ENCODE assay signal across 13 cellular contexts in genomic region chr12:114691810-114692557, GRCh38. TPM values are rescaled to one million over a fixed set of nuclear protein-coding genes. Genes with fewer than 3 reads are reported as not detected.
DNase-seq lines count a peak whose midpoint lies in the region; ATAC-seq and TF ChIP-seq lines count a peak whose summit lies in the region.
"Had no signal": no experiment of that assay in that cellular context is flagged by ENCODE, and none has a peak within 500 bp of the region (broad histone marks: within the 10 kb centered on the region; RNA-seq: fewer than 3 reads in every experiment).

No MANE protein-coding gene starts in this region.

- no TSS peak for BruUV-seq in Caco-2 (replicated peaks; lab: Mats Ljungman, UMichigan)

- WGBS in psoas muscle, 3 donors = 42 to 43% (median 42%) methylated on average over 41 to 57 of the region's 57 CpGs

- intact Hi-C loops in Caco-2 (cut with micrococcal nuclease; ENCODE audit: unreplicated experiment) (no loop called here), psoas muscle (cut with DNase I) (no loop called here)

- POLR2A ChIA-PET in Caco-2 (lab: Charles Lee) = no interaction called here

- H3K27me3 ChIP-seq in Caco-2 (replicated peaks; ENCODE audit: control insufficient read depth, insufficient read depth, low read length) (no peaks in the 10 kb centered on the region), adipocyte (replicated peaks; ENCODE audit: control insufficient read depth, insufficient read depth, low read length) (peaks cover 25% of the 10 kb centered on the region), iPS-15b (ENCODE audit: control insufficient read depth, insufficient read depth, low read length) (peaks cover 100% of the 10 kb centered on the region), psoas muscle (ENCODE audit: insufficient read depth in 3 of 3, low read length in 2 of 3) (peaks cover 0 to 97% (median 34%) of the 10 kb centered on the region in 3 donors)
- H3K27me3 ChIP-seq: SJSA1 had no signal

- peak overlapping the region; percentile 45 for H3K4me3 Mint-ChIP-seq in Caco-2 (ENCODE audit: unreplicated experiment)
- H3K4me3 Mint-ChIP-seq: activated naive CD8-positive, alpha-beta T cell had no signal

- H3K36me3 Mint-ChIP-seq in Caco-2 (ENCODE audit: insufficient read depth, unreplicated experiment) = no peaks in the 10 kb centered on the region
- H3K36me3 Mint-ChIP-seq: activated naive CD8-positive, alpha-beta T cell had no signal

- H3K36me3 ChIP-seq in Caco-2 (ENCODE audit: control insufficient read depth, insufficient read depth, low read length) = no peaks in the 10 kb centered on the region
- no peaks in the 10 kb centered on the region for H3K36me3 ChIP-seq in adipocyte (ENCODE audit: control insufficient read depth, insufficient read depth, low read length, severe bottlenecking)
- H3K36me3 ChIP-seq in iPS-15b (ENCODE audit: control insufficient read depth, insufficient read depth, low read length) = no peaks in the 10 kb centered on the region
- H3K36me3 ChIP-seq in psoas muscle (ENCODE audit: insufficient read depth in 1 of 2, low read depth in 1 of 2) = no peaks in the 10 kb centered on the region
- H3K36me3 ChIP-seq: neutrophil, SJSA1 had no signal

- DNase-seq in Caco-2 (no peak), adipocyte (ENCODE audit: low read depth) (no peak), psoas muscle (peak in 1 of 2 donors; percentile 14), NCI-H345 treated with DMSO at 0.1 percent for 48 hours (lab: John Stamatoyannopoulos, UW; ENCODE audit: unreplicated experiment) (no peak), caudate nucleus (lab: John Stamatoyannopoulos, UW) (no peak), erythroblast (lab: John Stamatoyannopoulos, UW) (no peak), NCI-H146 treated with DMSO at 0.1 percent for 48 hours (lab: John Stamatoyannopoulos, UW; ENCODE audit: unreplicated experiment) (no peak)
- DNase-seq: GOT3, NCI-H1694 treated with DMSO at 0.1 percent for 48 hours had no signal

- H3K27ac Mint-ChIP-seq in Caco-2 (ENCODE audit: unreplicated experiment) = no peak overlapping the region
- H3K27ac Mint-ChIP-seq: activated naive CD8-positive, alpha-beta T cell had no signal

- no peaks in the 10 kb centered on the region for H3K9me3 Mint-ChIP-seq in Caco-2 (ENCODE audit: unreplicated experiment)

- H3K4me1 Mint-ChIP-seq in Caco-2 (ENCODE audit: low read depth, unreplicated experiment) = peaks cover 24% of the 10 kb centered on the region

- H3K9me3 ChIP-seq in Caco-2 = no peaks in the 10 kb centered on the region
- H3K9me3 ChIP-seq in adipocyte (ENCODE audit: control insufficient read depth, low read length) = no peaks in the 10 kb centered on the region
- H3K9me3 ChIP-seq in iPS-15b (ENCODE audit: control insufficient read depth, insufficient read depth, low read length) = no peaks in the 10 kb centered on the region
- no peaks in the 10 kb centered on the region for H3K9me3 ChIP-seq in psoas muscle
- H3K9me3 ChIP-seq: neutrophil, SJSA1 had no signal

- H3K4me1 ChIP-seq in Caco-2 (peaks cover 5% of the 10 kb centered on the region), adipocyte (ENCODE audit: control insufficient read depth, insufficient read depth, low read length) (no peaks in the 10 kb centered on the region), iPS-15b (ENCODE audit: control insufficient read depth, insufficient read depth, low read length) (peaks cover 13% of the 10 kb centered on the region), psoas muscle (no peaks in the 10 kb centered on the region)

- TF ChIP-seq CTCF in Caco-2 (IDR thresholded peaks at IDR 0.05; ENCODE audit: insufficient read depth in 1 of 2, low read depth in 1 of 2, low read length in 1 of 2, severe bottlenecking in 1 of 2, unreplicated experiment in 1 of 2) = no peak
- TF ChIP-seq CTCF in psoas muscle (IDR thresholded peaks at IDR 0.05) = no peak

- no peaks in the 10 kb centered on the region for H3K27me3 Mint-ChIP-seq in Caco-2 (ENCODE audit: insufficient read depth, unreplicated experiment)

- H3K27ac ChIP-seq in psoas muscle = no peak overlapping the region
- no peak overlapping the region for H3K27ac ChIP-seq in caudate nucleus (ENCODE audit: low read depth, low read length)
- H3K27ac ChIP-seq: neutrophil, SJSA1 had no signal

- H3K9ac ChIP-seq in adipocyte (ENCODE audit: low read length) (peak overlapping the region; percentile 52), iPS-15b (ENCODE audit: low read depth, low read length) (no peak overlapping the region)

- CTCF ChIA-PET in Caco-2 (lab: Charles Lee) = no interaction called here

- ATAC-seq in psoas muscle = peak in 2 of 4 donors; percentile 30 to 43

- no peak for TF ChIP-seq POLR2A in erythroblast (IDR thresholded peaks at IDR 0.05; ENCODE audit: low read length)

- H3K4me3 ChIP-seq in Caco-2 (ENCODE audit: low read depth, low read length) (peak overlapping the region; percentile 37), adipocyte (ENCODE audit: low read length) (peak overlapping the region; percentile 86), iPS-15b (ENCODE audit: low read depth, low read length) (peak overlapping the region; percentile 43), psoas muscle (peak overlapping the region; percentile 53)
- H3K4me3 ChIP-seq: SJSA1 had no signal

RNA-seq across cellular contexts. Expression of gene TBX3, which starts 8.0 kb away (rescaled TPM):
- total RNA-seq in Caco-2 (2022) = 47.2 and 54.0 TPM in 2 replicates
- total RNA-seq in psoas muscle = 10 to 100 TPM in 3 of 4 donors, 1 to 10 TPM in 1; 7.4 to 50.8 (median 30.8) TPM
- 10 to 100 TPM in 1 of 3 donors, 1 to 10 TPM in 2; 5.0 to 15.8 (median 9.8) TPM for polyA plus RNA-seq in psoas muscle
